Comparison of ENCODE assay signal across 9 cellular contexts in genomic region chr14:49863483-49864262, GRCh38. TPM values are rescaled to one million over a fixed set of nuclear protein-coding genes. Genes with fewer than 3 reads are reported as not detected.
A peak's percentile ranks its signal among the peaks of the same experiment; 100 is the strongest.
DNase-seq lines count a peak whose midpoint lies in the region; ATAC-seq and TF ChIP-seq lines count a peak whose summit lies in the region.
"Had no signal": no experiment of that assay in that cellular context is flagged by ENCODE, and none has a peak within 500 bp of the region (broad histone marks: within the 10 kb centered on the region; RNA-seq: fewer than 3 reads in every experiment).

No MANE protein-coding gene starts in this region.

- H3K27ac Mint-ChIP-seq in stimulated activated naive CD8-positive, alpha-beta T cell treated with anti-CD3 and anti-CD28 coated beads, Interleukin-15, amount 100 ng/mL, for 72 hours = no peak overlapping the region
- H3K27ac Mint-ChIP-seq: activated B cell treated with CpG ODN at 0.5 μM for 24 hours had no signal

- peaks cover 31% of the 10 kb centered on the region for H3K4me1 Mint-ChIP-seq in stimulated activated naive CD8-positive, alpha-beta T cell treated with anti-CD3 and anti-CD28 coated beads, Interleukin-15, amount 100 ng/mL, for 72 hours

- H3K27me3 ChIP-seq in foreskin keratinocyte = no peaks in the 10 kb centered on the region

- CTCF ChIA-PET in RWPE1 (lab: Yijun Ruan, JAX) = interaction anchor here (3.3 kb wide), 1 partner anchor 11 kb away, joined by 38 read pairs; the partner anchor contains the start of gene NEMF

- no peaks in the 10 kb centered on the region for H3K9me3 Mint-ChIP-seq in stimulated activated naive CD8-positive, alpha-beta T cell treated with anti-CD3 and anti-CD28 coated beads, Interleukin-15, amount 100 ng/mL, for 72 hours
- H3K9me3 Mint-ChIP-seq: activated B cell treated with CpG ODN at 0.5 μM for 24 hours had no signal

- TF ChIP-seq CTCF in RWPE1 (conservative IDR thresholded peaks at IDR 0.05; ENCODE audit: low read depth) (no peak), foreskin keratinocyte (conservative IDR thresholded peaks at IDR 0.05) (no peak)

- POLR2A ChIA-PET in RWPE1 (lab: Yijun Ruan, JAX; ENCODE audit: low non-redundant PET) = interaction anchor here (0.7 kb wide), 2 partner anchors 29 to 76 kb away, joined by 5 to 6 read pairs; partner anchors contain the start of gene ARF6

- no peaks in the 10 kb centered on the region for H3K27me3 Mint-ChIP-seq in stimulated activated naive CD8-positive, alpha-beta T cell treated with anti-CD3 and anti-CD28 coated beads, Interleukin-15, amount 100 ng/mL, for 72 hours

- H3K27ac ChIP-seq in RWPE1 (peak overlapping the region; percentile 93), foreskin keratinocyte (peak overlapping the region; percentile 72)

- H3K4me1 ChIP-seq in foreskin keratinocyte = peaks cover 4% of the 10 kb centered on the region

- ATAC-seq in foreskin keratinocyte (no peak), HG03469 (IDR thresholded peaks at IDR 0.05; ENCODE audit: unreplicated experiment) (no peak)
- peak; percentile 42 for ATAC-seq in stimulated activated naive CD8-positive, alpha-beta T cell treated with anti-CD3 and anti-CD28 coated beads, Interleukin-15, amount 100 ng/mL, for 72 hours

- DNase-seq in NCI-H146 (lab: John Stamatoyannopoulos, UW) (peak; percentile 10), NCI-H146 treated with DMSO at 0.1 percent for 48 hours (lab: John Stamatoyannopoulos, UW; ENCODE audit: unreplicated experiment) (no peak), RWPE1 (ENCODE audit: low spot score) (no peak), foreskin keratinocyte (peak in 1 of 2 donors; percentile 13), amniotic stem cell (lab: John Stamatoyannopoulos, UW) (no peak), NCI-H1436 (lab: John Stamatoyannopoulos, UW) (no peak)
- DNase-seq in stimulated activated naive CD8-positive, alpha-beta T cell treated with anti-CD3 and anti-CD28 coated beads, Interleukin-15, amount 100 ng/mL, for 72 hours = peak; percentile 57 to 64

- H3K4me3 Mint-ChIP-seq in stimulated activated naive CD8-positive, alpha-beta T cell treated with anti-CD3 and anti-CD28 coated beads, Interleukin-15, amount 100 ng/mL, for 72 hours = no peak overlapping the region
- H3K4me3 Mint-ChIP-seq: activated B cell treated with CpG ODN at 0.5 μM for 24 hours had no signal

RNA-seq across cellular contexts. Expression of gene NEMF, which starts 11.1 kb away (rescaled TPM):
- total RNA-seq in foreskin keratinocyte = 38.3 and 46.7 TPM in 2 replicates
- 14.1 and 16.8 TPM in 2 replicates for polyA plus RNA-seq in foreskin keratinocyte

RNA-seq across cellular contexts. Expression of gene ARF6, which starts 29.2 kb away (rescaled TPM):
- 103 and 110 TPM in 2 replicates for total RNA-seq in foreskin keratinocyte
- polyA plus RNA-seq in foreskin keratinocyte = 60.3 and 66.0 TPM in 2 replicates

Comparison
In these comparisons a context has a peak if more than half of its experiments do, and no peak if none do; other contexts are left out.
1. DNase-seq: peak in NCI-H146 (single experiment) and stimulated activated naive CD8-positive, alpha-beta T cell treated with anti-CD3 and anti-CD28 coated beads, Interleukin-15, amount 100 ng/mL, for 72 hours (2 of 2); none in NCI-H146 treated with DMSO at 0.1 percent for 48 hours (single experiment), RWPE1 (single experiment), amniotic stem cell (single experiment) and NCI-H1436 (single experiment).